In the genomic region with DNA sequence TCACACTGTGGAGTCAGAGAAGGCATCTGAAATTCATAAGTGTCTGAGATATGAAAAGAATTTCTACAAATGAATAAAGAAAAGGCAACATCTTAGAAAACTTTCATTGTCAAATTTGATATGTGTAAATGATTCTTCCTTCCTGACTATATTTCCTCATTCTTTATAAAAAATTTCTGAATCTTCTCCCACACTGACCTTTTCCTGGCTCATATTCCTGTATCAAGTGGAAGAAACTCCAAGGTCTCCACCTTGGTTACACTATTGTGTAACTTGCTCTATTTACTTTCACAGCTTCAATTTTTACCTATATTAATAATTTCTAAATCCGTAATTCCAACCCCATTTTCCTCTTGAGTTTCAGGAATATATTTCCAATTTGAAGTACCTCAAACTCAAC, we compare ENCODE assay signal across 25 cellular contexts.
"Had no signal": no experiment of that assay in that cellular context is flagged by ENCODE, and none has a peak within 500 bp of the region (broad histone marks: within the 10 kb centered on the region; RNA-seq: fewer than 3 reads in every experiment).

No MANE protein-coding gene starts in this region.

- ATAC-seq: stimulated activated effector memory CD8-positive, alpha-beta T cell treated with anti-CD3 and anti-CD28 coated beads, Interleukin-12 subunit alpha, Interleukin-12 subunit beta, amount 100 ng/mL, for 72 hours; stimulated activated memory B cell treated with anti-CD40 and anti-IgM and Interleukin-4, amounts not matched to agents 10 μg/mL and 1 μg/mL and 100 μg/mL, for 72 hours; stimulated activated naive B cell treated with anti-CD40 and anti-IgM and Interleukin-4, amounts not matched to agents 10 μg/mL and 1 μg/mL and 100 μg/mL, for 72 hours; stimulated activated naive CD8-positive, alpha-beta T cell treated with anti-CD3 and anti-CD28 coated beads, Interleukin-15, amount 100 ng/mL, for 72 hours; stimulated activated naive CD8-positive, alpha-beta T cell treated with anti-CD3 and anti-CD28 coated beads, Interleukin-15, Interleukin-2, amounts not matched to agents 100 U/mL and 50 U/mL, for 24 hours; upper lobe of right lung had no signal

- H3K27me3 ChIP-seq: stomach, suprapubic skin, testis, thyroid gland, tibial artery, tibial nerve, transverse colon, upper lobe of left lung, upper lobe of right lung, uterus, vagina had no signal

- H3K4me3 ChIP-seq: stomach, suprapubic skin, testis, thoracic aorta, thyroid gland, tibial artery, tibial nerve, transverse colon, upper lobe of left lung, upper lobe of right lung, uterus, vagina had no signal

- H3K36me3 ChIP-seq: stomach, suprapubic skin, thoracic aorta, thyroid gland, tibial artery, tibial nerve, transverse colon, upper lobe of left lung, upper lobe of right lung, uterus, vagina had no signal

- DNase-seq: stimulated activated CD4-positive, alpha-beta T cell treated with anti-CD3 and anti-CD28 coated beads, Interleukin-2, amount 100 ng/mL, for 48 hours; stimulated activated CD4-positive, alpha-beta T cell treated with anti-CD3 and anti-CD28 coated beads, Interleukin-4, amount 100 ng/mL, for 1 hour; stimulated activated CD4-positive, alpha-beta T cell treated with anti-CD3 and anti-CD28 coated beads, Interleukin-4, amount 100 ng/mL, for 24 hours; stimulated activated CD4-positive, alpha-beta T cell treated with anti-CD3 and anti-CD28 coated beads, Interleukin-4, amount 100 ng/mL, for 4 hours; stimulated activated CD8-positive, alpha-beta memory T cell treated with anti-CD3 and anti-CD28 coated beads, Interleukin-4, amount 100 ng/mL, for 48 hours; stimulated activated naive B cell treated with anti-CD40 and anti-IgM and Interleukin-4, amounts not matched to agents 10 μg/mL and 1 μg/mL and 100 μg/mL, for 72 hours; stimulated activated naive CD4-positive, alpha-beta T cell; stimulated activated naive CD4-positive, alpha-beta T cell treated with Interleukin-2 at 50 U/mL for 16 hours; stimulated activated naive CD8-positive, alpha-beta T cell treated with anti-CD3 and anti-CD28 coated beads, Interleukin-15, amount 100 ng/mL, for 72 hours; stimulated activated naive CD8-positive, alpha-beta T cell treated with anti-CD3 and anti-CD28 coated beads, Interleukin-15, Interleukin-2, amounts not matched to agents 100 U/mL and 50 U/mL, for 24 hours; stomach; substantia nigra; testis; thyroid gland; tibial artery; transverse colon; upper lobe of left lung; upper lobe of right lung; uterus had no signal
